9 cellular contexts compared by ENCODE assay signal in the genomic region with DNA sequence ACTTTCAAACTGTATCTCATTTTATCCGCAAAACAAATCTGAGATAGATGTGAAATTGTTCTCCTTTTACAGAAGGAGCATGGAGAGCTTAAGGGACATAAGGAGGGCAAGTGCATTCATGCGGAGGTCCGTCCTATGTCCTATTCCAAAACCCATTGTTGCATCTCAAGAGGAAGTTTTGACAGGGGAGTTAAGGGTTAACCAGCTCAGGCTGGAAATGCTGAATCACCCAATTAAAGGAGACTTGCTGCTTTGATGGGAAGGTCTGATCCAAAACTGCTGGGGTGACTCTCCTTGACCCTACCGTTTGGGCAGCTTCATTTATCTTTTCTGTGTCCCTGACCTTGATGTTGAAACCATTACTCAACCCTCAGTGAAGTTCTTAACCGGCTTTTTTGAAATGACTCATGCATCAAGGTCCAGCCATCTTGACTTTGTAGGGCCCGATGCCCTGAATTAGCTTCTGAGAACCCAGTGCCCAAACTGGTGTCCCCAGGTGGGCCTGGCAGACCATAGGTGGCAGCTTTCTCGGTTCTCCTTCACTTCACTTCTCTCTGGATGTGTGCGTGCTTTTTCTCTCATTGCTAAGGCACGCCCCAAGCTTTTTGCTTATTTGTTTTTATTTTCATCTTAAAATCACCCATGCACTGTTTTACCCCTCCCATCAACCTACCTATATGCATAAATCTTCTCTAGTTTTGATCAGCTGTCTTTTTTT. TPM values are rescaled to one million over a fixed set of nuclear protein-coding genes. Genes with fewer than 3 reads are reported as not detected.
A peak's percentile ranks its signal among the peaks of the same experiment; 100 is the strongest.
DNase-seq lines count a peak whose midpoint lies in the region; ATAC-seq, FAIRE-seq and TF ChIP-seq lines count a peak whose summit lies in the region.
"Had no signal": no experiment of that assay in that cellular context is flagged by ENCODE, and none has a peak within 500 bp of the region (broad histone marks: within the 10 kb centered on the region; RNA-seq: fewer than 3 reads in every experiment).

No MANE protein-coding gene starts in this region.

- H3K27ac Mint-ChIP-seq in Calu3 (ENCODE audit: unreplicated experiment) = peak overlapping the region; percentile 31

- H3K9ac ChIP-seq in smooth muscle cell (ENCODE audit: low read depth) = no peak overlapping the region

- H3F3A ChIP-seq in smooth muscle cell (ENCODE audit: low read depth) = peaks cover 22% of the 10 kb centered on the region

- H3K36me3 ChIP-seq in smooth muscle cell (ENCODE audit: low read depth) = no peaks in the 10 kb centered on the region

- intact Hi-C loops in Calu3 (cut with micrococcal nuclease; ENCODE audit: unreplicated experiment) = no loop called here

- peaks cover 12% of the 10 kb centered on the region for H3K9me3 Mint-ChIP-seq in Calu3 (ENCODE audit: low read depth, unreplicated experiment)

- TF ChIP-seq POLR2A in H54 (IDR thresholded peaks at IDR 0.05; ENCODE audit: low read depth, low read length) = no peak
- TF ChIP-seq POLR2A in erythroblast (IDR thresholded peaks at IDR 0.05; ENCODE audit: low read length) = no peak

- no peak for TF ChIP-seq CTCF in Calu3 (IDR thresholded peaks at IDR 0.05; ENCODE audit: unreplicated experiment)
- TF ChIP-seq CTCF in smooth muscle cell (IDR thresholded peaks at IDR 0.05; ENCODE audit: borderline replicate concordance, insufficient read depth, poor library complexity, severe bottlenecking) = no peak

- peaks cover 15% of the 10 kb centered on the region for H3K36me3 Mint-ChIP-seq in Calu3 (ENCODE audit: insufficient read depth, unreplicated experiment)

- H3K79me2 ChIP-seq in smooth muscle cell (ENCODE audit: low read depth) = no peaks in the 10 kb centered on the region

- H3K27me3 ChIP-seq in smooth muscle cell (ENCODE audit: low read depth) = no peaks in the 10 kb centered on the region

- no peak for ATAC-seq in HG03135 (IDR thresholded peaks at IDR 0.05; ENCODE audit: unreplicated experiment)

- H3K4me2 ChIP-seq in smooth muscle cell = peak overlapping the region; percentile 56

- peaks cover 17% of the 10 kb centered on the region for H3K4me1 ChIP-seq in smooth muscle cell (ENCODE audit: low read depth)

- FAIRE-seq in H54 (lab: Jason Lieb, UNC) = peak; percentile 80
- FAIRE-seq: colon had no signal

- H3K27ac ChIP-seq in smooth muscle cell (ENCODE audit: low read depth) = peak overlapping the region; percentile 70

- CTCF ChIA-PET in Calu3 (lab: Charles Lee) = interaction anchor here (0.5 to 1.5 kb wide), 2 partner anchors 17 to 29 kb away, joined by 3 to 6 read pairs; no protein-coding TSS in a partner anchor

- no peaks in the 10 kb centered on the region for H3K27me3 Mint-ChIP-seq in Calu3 (ENCODE audit: unreplicated experiment)

- no peak overlapping the region for H2AFZ ChIP-seq in smooth muscle cell (ENCODE audit: low read depth)

- no peaks in the 10 kb centered on the region for H3K9me3 ChIP-seq in smooth muscle cell (replicated peaks; ENCODE audit: low read depth)

- H3K4me3 ChIP-seq in smooth muscle cell = no peak overlapping the region

- H3K4me1 Mint-ChIP-seq in Calu3 (ENCODE audit: low read depth, unreplicated experiment) = peaks cover 41% of the 10 kb centered on the region

- DNase-seq in Calu3 (no peak), H54 (ENCODE audit: insufficient read length, low spot score) (peak; percentile 43), NCI-H226 (peak; percentile 63), erythroblast (lab: John Stamatoyannopoulos, UW) (peak; percentile 90 to 91), smooth muscle cell (lab: John Stamatoyannopoulos, UW; ENCODE audit: unreplicated experiment) (no peak), GM19238 (ENCODE audit: insufficient read length, low spot score) (no peak), NCI-H748 treated with DMSO at 0.1 percent for 48 hours (lab: John Stamatoyannopoulos, UW) (no peak)

- H3K4me3 Mint-ChIP-seq in Calu3 (ENCODE audit: low read depth, unreplicated experiment) = no peak overlapping the region

- BruUV-seq in Calu3 (replicated peaks; lab: Mats Ljungman, UMichigan) = no TSS peak

- WGBS in smooth muscle cell (ENCODE audit: low lambda C conversion rate) = 31% methylated on average over 9 of the region's 9 CpGs

- no peaks in the 10 kb centered on the region for H4K20me1 ChIP-seq in smooth muscle cell (ENCODE audit: low read depth)

RNA-seq across cellular contexts. Expression of gene TXNDC2, which starts 15.9 kb away (rescaled TPM):
- not detected in 2 replicates for total RNA-seq in Calu3 (2022)
- 0.58 and 0.94 TPM in 2 replicates for total RNA-seq in smooth muscle cell
- polyA plus RNA-seq in smooth muscle cell = 1.1 TPM in 1 of 2 replicates, not detected in the other

RNA-seq across cellular contexts. Expression of gene VAPA, which starts 43.9 kb away (rescaled TPM):
- total RNA-seq in Calu3 (2022) (196 and 227 TPM in 2 replicates), smooth muscle cell (350 and 386 TPM in 2 replicates)
- polyA plus RNA-seq in smooth muscle cell = 315 and 334 TPM in 2 replicates

Comparison
In these comparisons a context has a peak if more than half of its experiments do, and no peak if none do; other contexts are left out.
1. DNase-seq: peak in H54 (single experiment), NCI-H226 (single experiment) and erythroblast (2 of 2); none in Calu3 (single experiment), smooth muscle cell (single experiment), GM19238 (single experiment) and NCI-H748 treated with DMSO at 0.1 percent for 48 hours (single experiment).